Comparison of ENCODE assay signal across 8 cellular contexts in the genomic region with DNA sequence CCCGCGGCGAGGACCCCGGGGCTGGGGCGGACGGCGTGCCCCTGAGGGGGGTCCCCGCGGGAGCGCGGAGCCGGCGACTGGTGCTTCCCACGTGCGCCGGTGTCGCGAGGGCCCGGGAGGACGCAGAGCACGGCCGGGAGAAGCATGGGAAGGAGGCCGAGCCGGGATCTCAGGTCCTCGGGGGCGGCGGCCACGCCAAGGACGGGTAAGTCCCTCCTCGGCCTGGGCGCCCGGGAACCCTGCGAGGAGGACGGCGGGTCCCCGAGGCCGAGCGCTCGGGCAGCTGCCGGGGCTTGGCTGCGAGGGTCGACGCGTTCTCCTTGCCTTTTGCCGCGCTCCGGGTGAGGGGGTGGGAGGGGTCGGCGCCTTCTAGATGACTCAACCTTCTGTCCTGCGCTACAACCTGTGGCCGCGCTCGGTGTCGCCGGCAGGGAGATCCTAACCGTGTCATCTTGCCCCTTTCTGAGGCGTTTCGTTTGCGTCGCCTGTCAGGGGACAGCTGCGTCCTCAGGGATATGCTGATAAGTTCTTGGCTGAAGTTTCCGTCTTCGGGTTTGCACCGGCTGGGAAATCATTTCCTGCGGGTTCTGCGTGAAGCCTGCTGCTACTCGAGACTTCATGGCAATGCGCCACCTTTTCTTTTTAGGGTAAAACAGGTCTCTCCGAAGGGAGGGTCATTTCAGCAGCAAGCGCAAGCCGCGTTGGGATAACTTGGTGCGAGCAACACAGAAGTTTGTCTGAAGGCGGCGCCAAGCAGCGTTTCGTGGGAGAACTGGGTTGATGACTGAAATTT.
DNase-seq lines count a peak whose midpoint lies in the region; ATAC-seq and TF ChIP-seq lines count a peak whose summit lies in the region.

No MANE protein-coding gene starts in this region.

- peaks cover 55% of the 10 kb centered on the region for H3K79me2 ChIP-seq in OCI-LY3 (ENCODE audit: low read length)

- H4K20me1 ChIP-seq in OCI-LY3 (ENCODE audit: insufficient read depth, low read length), result peaks cover 14% of the 10 kb centered on the region

- H3K4me3 ChIP-seq in AG09309 (ENCODE audit: control insufficient read depth, low read depth, low read length) (peak overlapping the region; percentile 61), OCI-LY3 (ENCODE audit: low read length) (peak overlapping the region; percentile 91)

- ATAC-seq in GM18520 (IDR thresholded peaks at IDR 0.05; ENCODE audit: unreplicated experiment) (peak; percentile 29), HG03095 (IDR thresholded peaks at IDR 0.05; ENCODE audit: unreplicated experiment) (peak; percentile 46)
- ATAC-seq in stimulated activated naive CD8-positive, alpha-beta T cell treated with anti-CD3 and anti-CD28 coated beads, Interleukin-15, amount 100 ng/mL, for 72 hours, result peak; percentile 87

- DNase-seq in AG09309 (ENCODE audit: low read depth), result peak; percentile 33
- DNase-seq in activated T-helper 1 cell treated with Interleukin-2 at 50 U/mL for 16 hours (ENCODE audit: low read depth), result peak; percentile 44
- DNase-seq in fibroblast of peridontal ligament (ENCODE audit: extremely low read depth), result peak; percentile 79
- DNase-seq in nephron progenitor cell, result peak; percentile 70
- peak; percentile 82 to 87 for DNase-seq in stimulated activated naive CD8-positive, alpha-beta T cell treated with anti-CD3 and anti-CD28 coated beads, Interleukin-15, amount 100 ng/mL, for 72 hours

- H3K4me1 ChIP-seq in OCI-LY3 (ENCODE audit: low read length), result peaks cover 11% of the 10 kb centered on the region

- no peaks in the 10 kb centered on the region for H3K27me3 ChIP-seq in OCI-LY3 (ENCODE audit: low read depth, low read length)

- peak overlapping the region; percentile 98 for H3K4me3 Mint-ChIP-seq in nephron progenitor cell
- H3K4me3 Mint-ChIP-seq in stimulated activated naive CD8-positive, alpha-beta T cell treated with anti-CD3 and anti-CD28 coated beads, Interleukin-15, amount 100 ng/mL, for 72 hours, result peak overlapping the region; percentile 93 to 98

- H3K27ac Mint-ChIP-seq in nephron progenitor cell, result peak overlapping the region; percentile 98
- peak overlapping the region; percentile 94 to 98 for H3K27ac Mint-ChIP-seq in stimulated activated naive CD8-positive, alpha-beta T cell treated with anti-CD3 and anti-CD28 coated beads, Interleukin-15, amount 100 ng/mL, for 72 hours

- H3K4me2 ChIP-seq in OCI-LY3 (ENCODE audit: low read length), result peak overlapping the region; percentile 92

- H3K9me3 ChIP-seq in OCI-LY3 (ENCODE audit: insufficient read depth, low read length), result no peaks in the 10 kb centered on the region

- peaks cover 36% of the 10 kb centered on the region for H3K27me3 Mint-ChIP-seq in nephron progenitor cell (ENCODE audit: low read depth, poor library complexity)
- no peaks in the 10 kb centered on the region for H3K27me3 Mint-ChIP-seq in stimulated activated naive CD8-positive, alpha-beta T cell treated with anti-CD3 and anti-CD28 coated beads, Interleukin-15, amount 100 ng/mL, for 72 hours

- peaks cover 9% of the 10 kb centered on the region for H3K9me3 Mint-ChIP-seq in nephron progenitor cell
- H3K9me3 Mint-ChIP-seq in stimulated activated naive CD8-positive, alpha-beta T cell treated with anti-CD3 and anti-CD28 coated beads, Interleukin-15, amount 100 ng/mL, for 72 hours, result peaks cover 0 to 9% of the 10 kb centered on the region in 2 donors

- H3K9ac ChIP-seq in OCI-LY3 (ENCODE audit: low read length), result peak overlapping the region; percentile 82

- peak; percentile 54 for TF ChIP-seq CTCF in AG09309 (IDR thresholded peaks at IDR 0.05; ENCODE audit: control insufficient read depth, insufficient read depth, low read depth, low read length, missing control alignments)
- TF ChIP-seq CTCF in OCI-LY3 (IDR thresholded peaks at IDR 0.05; ENCODE audit: low read depth, low read length), result peak; percentile 31
- TF ChIP-seq CTCF in nephron progenitor cell (IDR thresholded peaks at IDR 0.05), result peak; percentile 36

- peaks cover 22% of the 10 kb centered on the region for H3K4me1 Mint-ChIP-seq in nephron progenitor cell
- H3K4me1 Mint-ChIP-seq in stimulated activated naive CD8-positive, alpha-beta T cell treated with anti-CD3 and anti-CD28 coated beads, Interleukin-15, amount 100 ng/mL, for 72 hours, result peaks cover 55% of the 10 kb centered on the region

- H3K36me3 ChIP-seq in OCI-LY3 (replicated peaks; ENCODE audit: low read depth, low read length), result no peaks in the 10 kb centered on the region

- H3K36me3 Mint-ChIP-seq in nephron progenitor cell (ENCODE audit: low read depth), result peaks cover 12% of the 10 kb centered on the region

- no peak overlapping the region for H2AFZ ChIP-seq in OCI-LY3 (ENCODE audit: low read depth, low read length)

- H3K27ac ChIP-seq in OCI-LY3 (ENCODE audit: low read length), result peak overlapping the region; percentile 76

Comparison
In these comparisons a context has a peak if more than half of its experiments do, and no peak if none do; other contexts are left out.
1. Peak in every context shown above with its lines: DNase-seq, ATAC-seq, H3K4me3 ChIP-seq and H3K27ac ChIP-seq.
2. DNase-seq: peak in every context shown above with its lines; median percentile 84 in stimulated activated naive CD8-positive, alpha-beta T cell treated with anti-CD3 and anti-CD28 coated beads, Interleukin-15, amount 100 ng/mL, for 72 hours; 79 in fibroblast of peridontal ligament; 70 in nephron progenitor cell; 44 in activated T-helper 1 cell treated with Interleukin-2 at 50 U/mL for 16 hours; 33 in AG09309.
3. ATAC-seq: peak in every context shown above with its lines; median percentile 87 in stimulated activated naive CD8-positive, alpha-beta T cell treated with anti-CD3 and anti-CD28 coated beads, Interleukin-15, amount 100 ng/mL, for 72 hours; 46 in HG03095; 29 in GM18520.